ENCODE assay signal across 2 cellular contexts in genomic region chr13:81146576-81146975, GRCh38.
A peak's percentile ranks its signal among the peaks of the same experiment; 100 is the strongest.
DNase-seq lines count a peak whose midpoint lies in the region; FAIRE-seq and TF ChIP-seq lines count a peak whose summit lies in the region.
"Not testable (repeated sequence)": the region's sequence is repeated elsewhere in the genome, so short reads cannot be mapped to it uniquely, and the experiment has no call there.

No MANE protein-coding gene starts in this region.

- peaks cover 27% of the 10 kb centered on the region for H3K9me3 Mint-ChIP-seq in endodermal cell

- TF ChIP-seq CTCF in endodermal cell (conservative IDR thresholded peaks at IDR 0.05); kidney (IDR thresholded peaks at IDR 0.05; ENCODE audit: borderline replicate concordance, extremely low read depth, insufficient read depth): not testable (repeated sequence)

- H3K9ac ChIP-seq in endodermal cell (ENCODE audit: extremely low read depth, low read length, poor library complexity, severe bottlenecking); kidney (ENCODE audit: low read length in 2 of 2): not testable (repeated sequence)

- H3K4me3 Mint-ChIP-seq in endodermal cell, result not testable (repeated sequence)

- not testable (repeated sequence) for H3K27ac Mint-ChIP-seq in endodermal cell

- H3K4me1 Mint-ChIP-seq in endodermal cell, result peaks cover 15% of the 10 kb centered on the region

- 93 to 98% methylated on average over 7 to 12 of the region's 12 CpGs for WGBS in endodermal cell (ENCODE audit: insufficient coverage in 1 of 2, insufficient read length in 1 of 2), 2 experiments

- not testable (repeated sequence) for H3K36me3 ChIP-seq in endodermal cell (ENCODE audit: control insufficient read depth, insufficient read depth, low read length); kidney (ENCODE audit: control insufficient read depth in 1 of 2, insufficient read depth in 2 of 2, low read length in 2 of 2)

- peaks cover 14% of the 10 kb centered on the region for H3K36me3 Mint-ChIP-seq in endodermal cell (ENCODE audit: low read depth)

- not testable (repeated sequence) for FAIRE-seq in kidney (lab: Jason Lieb, UNC)

- peaks cover 40% of the 10 kb centered on the region for H3K9me3 ChIP-seq in endodermal cell (ENCODE audit: control insufficient read depth, low read length)
- not testable (repeated sequence) for H3K9me3 ChIP-seq in kidney (ENCODE audit: control insufficient read depth in 1 of 2, low read length in 2 of 2)

- intact Hi-C loops in kidney (cut with DNase I), result not testable (repeated sequence)

- not testable (repeated sequence) for DNase-seq in endodermal cell
- DNase-seq in kidney, result peak; percentile 52

- not testable (repeated sequence) for H3K27me3 Mint-ChIP-seq in endodermal cell (ENCODE audit: insufficient read depth)

- not testable (repeated sequence) for H3K27ac ChIP-seq in endodermal cell (ENCODE audit: low read depth, low read length); kidney (ENCODE audit: low read depth in 2 of 2, low read length in 2 of 2)

- H3K4me1 ChIP-seq in endodermal cell (ENCODE audit: control insufficient read depth, insufficient read depth, low read length); kidney (ENCODE audit: control insufficient read depth in 1 of 2, insufficient read depth in 1 of 2, low read depth in 1 of 2, low read length in 2 of 2): not testable (repeated sequence)

- H3K4me3 ChIP-seq in endodermal cell (ENCODE audit: low read length), result peak overlapping the region; percentile 61
- not testable (repeated sequence) for H3K4me3 ChIP-seq in kidney (ENCODE audit: low read length in 2 of 2)

- H3K27me3 ChIP-seq in endodermal cell (ENCODE audit: control insufficient read depth, insufficient read depth, low read length, poor library complexity, severe bottlenecking), result not testable (repeated sequence)
